28 cellular contexts compared by ENCODE assay signal in genomic region chr1:230416430-230416829, GRCh38. TPM values are rescaled to one million over a fixed set of nuclear protein-coding genes. Genes with fewer than 3 reads are reported as not detected.
"Had no signal": no experiment of that assay in that cellular context is flagged by ENCODE, and none has a peak within 500 bp of the region (broad histone marks: within the 10 kb centered on the region; RNA-seq: fewer than 3 reads in every experiment).

No MANE protein-coding gene starts in this region.

- H3K9me3 Mint-ChIP-seq: stimulated activated effector memory CD8-positive, alpha-beta T cell treated with anti-CD3 and anti-CD28 coated beads, Interleukin-12 subunit alpha, Interleukin-12 subunit beta, amount 100 ng/mL, for 72 hours; stimulated activated naive CD8-positive, alpha-beta T cell treated with anti-CD3 and anti-CD28 coated beads, Interleukin-15, Interleukin-2, amounts not matched to agents 100 ng/mL and 50 ng/mL, for 24 hours had no signal

- DNase-seq: naive thymus-derived CD4-positive, alpha-beta T cell; natural killer cell; occipital lobe; ovary; posterior cingulate gyrus; psoas muscle; right lobe of liver; sigmoid colon; small intestine; stimulated activated CD4-positive, alpha-beta T cell treated with anti-CD3 and anti-CD28 coated beads, Interleukin-15, amount 100 ng/mL, for 24 hours; stimulated activated CD4-positive, alpha-beta T cell treated with anti-CD3 and anti-CD28 coated beads, Interleukin-2, amount 100 ng/mL, for 24 hours; stimulated activated CD4-positive, alpha-beta T cell treated with anti-CD3 and anti-CD28 coated beads, Interleukin-2, amount 100 ng/mL, for 48 hours; stimulated activated CD4-positive, alpha-beta T cell treated with anti-CD3 and anti-CD28 coated beads, Interleukin-4, amount 100 ng/mL, for 24 hours; stimulated activated naive B cell treated with anti-CD40 and anti-IgM and Interleukin-4, amounts not matched to agents 10 μg/mL and 1 μg/mL and 100 μg/mL, for 72 hours; stimulated activated naive CD4-positive, alpha-beta T cell treated with Interleukin-2 at 50 U/mL for 16 hours; stomach; thyroid gland; trophoblast cell; upper lobe of right lung; uterus had no signal

- H3K36me3 Mint-ChIP-seq: natural killer cell; stimulated activated effector memory CD8-positive, alpha-beta T cell treated with anti-CD3 and anti-CD28 coated beads, Interleukin-12 subunit alpha, Interleukin-12 subunit beta, amount 100 ng/mL, for 72 hours; stimulated activated naive B cell treated with anti-CD40 and anti-IgM and Interleukin-4, amounts not matched to agents 10 μg/mL and 1 μg/mL and 100 μg/mL, for 72 hours had no signal

- H3K4me1 ChIP-seq: neural progenitor cell, psoas muscle, right lobe of liver, sigmoid colon, stomach, tibial nerve, upper lobe of right lung, uterus had no signal

- H3K4me3 ChIP-seq: neural progenitor cell, ovary, psoas muscle, right lobe of liver, sigmoid colon, stomach, thoracic aorta, thyroid gland, tibial nerve, upper lobe of right lung, uterus had no signal

- H3K4me1 Mint-ChIP-seq: naive thymus-derived CD4-positive, alpha-beta T cell; stimulated activated naive B cell treated with anti-CD40 and anti-IgM and Interleukin-4, amounts not matched to agents 10 μg/mL and 1 μg/mL and 100 μg/mL, for 72 hours had no signal

- H3K27ac Mint-ChIP-seq: naive thymus-derived CD4-positive, alpha-beta T cell; natural killer cell; nephron; neural progenitor cell; progenitor cell of endocrine pancreas; stimulated activated effector memory CD8-positive, alpha-beta T cell treated with anti-CD3 and anti-CD28 coated beads, Interleukin-12 subunit alpha, Interleukin-12 subunit beta, amount 100 ng/mL, for 72 hours; stimulated activated naive B cell treated with anti-CD40 and anti-IgM and Interleukin-4, amounts not matched to agents 10 μg/mL and 1 μg/mL and 100 μg/mL, for 72 hours; stimulated activated naive CD8-positive, alpha-beta T cell treated with anti-CD3 and anti-CD28 coated beads, Interleukin-15, Interleukin-2, amounts not matched to agents 100 ng/mL and 50 ng/mL, for 24 hours had no signal

- ATAC-seq: naive thymus-derived CD4-positive, alpha-beta T cell; natural killer cell; psoas muscle; stimulated activated effector memory CD8-positive, alpha-beta T cell treated with anti-CD3 and anti-CD28 coated beads, Interleukin-12 subunit alpha, Interleukin-12 subunit beta, amount 100 ng/mL, for 72 hours; stimulated activated naive B cell treated with anti-CD40 and anti-IgM and Interleukin-4, amounts not matched to agents 10 μg/mL and 1 μg/mL and 100 μg/mL, for 72 hours; upper lobe of right lung had no signal

- H3K9me3 ChIP-seq: ovary, psoas muscle, right lobe of liver, sigmoid colon, thoracic aorta, thyroid gland, upper lobe of right lung, uterus had no signal

- H3K36me3 ChIP-seq: neural progenitor cell, ovary, right lobe of liver, sigmoid colon, stomach, thoracic aorta, thyroid gland, tibial nerve, upper lobe of right lung, uterus had no signal

- H3K27ac ChIP-seq: neural progenitor cell, ovary, parathyroid adenoma, psoas muscle, right lobe of liver, sigmoid colon, stomach, thoracic aorta, thyroid gland, tibial nerve, upper lobe of right lung, uterus had no signal

- H3K4me3 Mint-ChIP-seq: naive thymus-derived CD4-positive, alpha-beta T cell; natural killer cell; nephron; neural progenitor cell; stimulated activated effector memory CD8-positive, alpha-beta T cell treated with anti-CD3 and anti-CD28 coated beads, Interleukin-12 subunit alpha, Interleukin-12 subunit beta, amount 100 ng/mL, for 72 hours; stimulated activated naive B cell treated with anti-CD40 and anti-IgM and Interleukin-4, amounts not matched to agents 10 μg/mL and 1 μg/mL and 100 μg/mL, for 72 hours; stimulated activated naive CD8-positive, alpha-beta T cell treated with anti-CD3 and anti-CD28 coated beads, Interleukin-15, Interleukin-2, amounts not matched to agents 100 ng/mL and 50 ng/mL, for 24 hours had no signal

- H3K27me3 ChIP-seq: neural progenitor cell, ovary, right lobe of liver, thyroid gland, uterus had no signal

RNA-seq across cellular contexts. Expression of gene PGBD5, which starts 9.7 kb away (rescaled TPM):
- polyA plus RNA-seq: naive thymus-derived CD4-positive, alpha-beta T cell had no signal
